29 cellular contexts compared by ENCODE assay signal in the genomic region with DNA sequence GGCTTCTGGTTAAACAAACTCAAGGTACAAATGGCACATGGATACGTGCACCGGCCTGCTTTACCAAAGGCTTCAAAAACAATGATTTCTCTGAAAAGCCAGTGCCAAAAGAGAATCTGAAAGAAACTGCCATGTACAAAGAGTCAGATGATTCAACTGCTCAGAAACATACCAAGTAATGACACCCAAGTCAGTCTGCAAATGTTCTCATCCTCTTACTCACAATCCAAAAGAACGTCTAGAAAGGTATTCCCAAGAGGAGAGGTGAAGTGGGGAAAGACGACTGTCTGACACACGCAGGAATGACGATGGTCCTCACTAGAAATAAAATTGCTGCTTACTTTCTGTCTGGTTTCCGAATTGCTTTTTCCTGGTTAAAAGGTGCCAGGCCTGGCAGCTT. TPM values are rescaled to one million over a fixed set of nuclear protein-coding genes. Genes with fewer than 3 reads are reported as not detected.
DNase-seq lines count a peak whose midpoint lies in the region; ATAC-seq, FAIRE-seq and TF ChIP-seq lines count a peak whose summit lies in the region.
"Had no signal": no experiment of that assay in that cellular context is flagged by ENCODE, and none has a peak within 500 bp of the region (broad histone marks: within the 10 kb centered on the region; RNA-seq: fewer than 3 reads in every experiment).

No MANE protein-coding gene starts in this region.

- TF ChIP-seq CTCF in OCI-LY1 (IDR thresholded peaks at IDR 0.05; ENCODE audit: low read length) (no peak), bronchial epithelial cell (IDR thresholded peaks at IDR 0.05; ENCODE audit: insufficient read depth, low read length, severe bottlenecking) (no peak), smooth muscle cell (IDR thresholded peaks at IDR 0.05; ENCODE audit: borderline replicate concordance, insufficient read depth, poor library complexity, severe bottlenecking) (no peak)

- FAIRE-seq in bronchial epithelial cell (lab: Jason Lieb, UNC), result no peak
- FAIRE-seq: GM12878 had no signal

- H2AFZ ChIP-seq in OCI-LY1 (ENCODE audit: low read length) (no peak overlapping the region), smooth muscle cell (ENCODE audit: low read depth) (no peak overlapping the region)
- H2AFZ ChIP-seq: PC-9 had no signal

- DNase-seq in activated naive CD4-positive, alpha-beta T cell treated with Interleukin-2 at 50 U/mL for 16 hours, result no peak
- DNase-seq in bronchial epithelial cell (ENCODE audit: low read depth) (peak; percentile 16), smooth muscle cell (lab: John Stamatoyannopoulos, UW; ENCODE audit: unreplicated experiment) (no peak), right cardiac atrium (no peak)
- DNase-seq: activated CD4-positive, CD25-positive, alpha-beta regulatory T cell treated with anti-CD3 and anti-CD28 coated beads, Interleukin-2, amount 50 U/mL, for 72 hours; activated CD8-positive, alpha-beta memory T cell treated with anti-CD3 and anti-CD28 coated beads, Interleukin-2, amount 10 ng/mL, durations not matched to agents 7 days and 5 days; body of pancreas; COR-L47; dorsolateral prefrontal cortex; HCEC 1CT; hippocampal formation; left cardiac atrium; NCI-H1436; NCI-H2081 treated with DMSO at 0.1 percent for 48 hours; NCI-H2227 treated with DMSO at 0.1 percent for 48 hours; NCI-H526; PC-9; psoas muscle; SHP77; stimulated activated naive CD4-positive, alpha-beta T cell; T-helper 2 cell; upper lobe of left lung had no signal

- no peaks in the 10 kb centered on the region for H3K9me2 ChIP-seq in OCI-LY1 (ENCODE audit: low read depth, low read length)

- H3K4me3 ChIP-seq in OCI-LY1 (ENCODE audit: low read depth, low read length, poor library complexity, severe bottlenecking) (no peak overlapping the region), bronchial epithelial cell (ENCODE audit: low read depth, low read length) (no peak overlapping the region), smooth muscle cell (no peak overlapping the region), right cardiac atrium (ENCODE audit: low read length) (no peak overlapping the region)
- H3K4me3 ChIP-seq: body of pancreas, dorsolateral prefrontal cortex, GM12878, lung, PC-9, psoas muscle, suprapubic skin, upper lobe of left lung had no signal

- H4K20me1 ChIP-seq in OCI-LY1 (ENCODE audit: insufficient read depth, low read length) (no peaks in the 10 kb centered on the region), smooth muscle cell (ENCODE audit: low read depth) (no peaks in the 10 kb centered on the region)

- H3K36me3 ChIP-seq in OCI-LY1 (ENCODE audit: insufficient read depth, low read length) (peaks cover 68% of the 10 kb centered on the region), bronchial epithelial cell (ENCODE audit: control insufficient read depth, insufficient read depth, low read length) (no peaks in the 10 kb centered on the region), smooth muscle cell (ENCODE audit: low read depth) (no peaks in the 10 kb centered on the region)
- H3K36me3 ChIP-seq: suprapubic skin, upper lobe of left lung had no signal

- H3K4me2 ChIP-seq in OCI-LY1 (ENCODE audit: low read length) (no peak overlapping the region), smooth muscle cell (peak overlapping the region; percentile 4)
- H3K4me2 ChIP-seq: PC-9 had no signal

- H3K27me3 Mint-ChIP-seq in activated naive CD4-positive, alpha-beta T cell treated with anti-CD3 and anti-CD28 coated beads, Interleukin-2, amount 50 U/mL, for 24 hours, result no peaks in the 10 kb centered on the region
- H3K27me3 Mint-ChIP-seq: activated CD8-positive, alpha-beta memory T cell treated with anti-CD3 and anti-CD28 coated beads, Interleukin-2, amount 10 ng/mL, durations not matched to agents 7 days and 5 days had no signal

- H3K9me3 Mint-ChIP-seq in activated naive CD4-positive, alpha-beta T cell treated with anti-CD3 and anti-CD28 coated beads, Interleukin-2, amount 50 U/mL, for 24 hours, result no peaks in the 10 kb centered on the region
- H3K9me3 Mint-ChIP-seq: nephron had no signal

- intact Hi-C loops in right cardiac atrium (cut with DNase I), result no loop called here

- peaks cover 90% of the 10 kb centered on the region for H3K4me1 Mint-ChIP-seq in activated naive CD4-positive, alpha-beta T cell treated with anti-CD3 and anti-CD28 coated beads, Interleukin-2, amount 50 U/mL, for 24 hours

- H3K4me3 Mint-ChIP-seq in activated naive CD4-positive, alpha-beta T cell treated with anti-CD3 and anti-CD28 coated beads, Interleukin-2, amount 50 U/mL, for 24 hours, result no peak overlapping the region
- H3K4me3 Mint-ChIP-seq: activated CD8-positive, alpha-beta memory T cell treated with anti-CD3 and anti-CD28 coated beads, Interleukin-2, amount 10 ng/mL, durations not matched to agents 7 days and 5 days; nephron had no signal

- H3K27me3 ChIP-seq in OCI-LY1 (ENCODE audit: insufficient read depth, low read length) (no peaks in the 10 kb centered on the region), bronchial epithelial cell (ENCODE audit: control insufficient read depth, insufficient read depth, low read length) (peaks cover 6% of the 10 kb centered on the region), smooth muscle cell (ENCODE audit: low read depth) (no peaks in the 10 kb centered on the region), right cardiac atrium (ENCODE audit: control insufficient read depth, insufficient read depth) (no peaks in the 10 kb centered on the region)
- H3K27me3 ChIP-seq: body of pancreas, suprapubic skin, upper lobe of left lung had no signal

- no peak overlapping the region for H3K9ac ChIP-seq in OCI-LY1 (ENCODE audit: low read length)
- H3K9ac ChIP-seq in smooth muscle cell (ENCODE audit: low read depth), result peak overlapping the region; percentile 29

- H3K79me2 ChIP-seq in OCI-LY1 (ENCODE audit: insufficient read depth, low read length) (no peaks in the 10 kb centered on the region), smooth muscle cell (ENCODE audit: low read depth) (no peaks in the 10 kb centered on the region)

- 79% methylated on average over 7 of the region's 7 CpGs for WGBS in smooth muscle cell (ENCODE audit: low lambda C conversion rate)
- WGBS in right cardiac atrium, result 94% methylated on average over 7 of the region's 7 CpGs

- no peak for ATAC-seq in GM21786 (IDR thresholded peaks at IDR 0.05; ENCODE audit: unreplicated experiment)
- no peak for ATAC-seq in right cardiac atrium
- ATAC-seq: activated CD8-positive, alpha-beta memory T cell treated with anti-CD3 and anti-CD28 coated beads, Interleukin-2, amount 10 ng/mL, durations not matched to agents 7 days and 5 days; body of pancreas; GM12878; left cardiac atrium; psoas muscle had no signal

- peak overlapping the region; percentile 17 for H3K27ac Mint-ChIP-seq in activated naive CD4-positive, alpha-beta T cell treated with anti-CD3 and anti-CD28 coated beads, Interleukin-2, amount 50 U/mL, for 24 hours
- H3K27ac Mint-ChIP-seq: activated CD8-positive, alpha-beta memory T cell treated with anti-CD3 and anti-CD28 coated beads, Interleukin-2, amount 10 ng/mL, durations not matched to agents 7 days and 5 days; nephron had no signal

- H3K4me1 ChIP-seq in OCI-LY1 (ENCODE audit: insufficient read depth, low read length, severe bottlenecking) (peaks cover 64% of the 10 kb centered on the region), smooth muscle cell (ENCODE audit: low read depth) (peaks cover 14% of the 10 kb centered on the region), right cardiac atrium (ENCODE audit: control insufficient read depth, insufficient read depth, low read length) (peaks cover 12% of the 10 kb centered on the region)
- H3K4me1 ChIP-seq: psoas muscle had no signal

- H3K9me3 ChIP-seq in OCI-LY1 (ENCODE audit: low read length), result no peaks in the 10 kb centered on the region
- no peaks in the 10 kb centered on the region for H3K9me3 ChIP-seq in smooth muscle cell (replicated peaks; ENCODE audit: low read depth)
- H3K9me3 ChIP-seq in right cardiac atrium (ENCODE audit: control insufficient read depth, low read length), result no peaks in the 10 kb centered on the region
- H3K9me3 ChIP-seq: body of pancreas, psoas muscle, suprapubic skin, upper lobe of left lung had no signal

- peak overlapping the region; percentile 50 for H3K27ac ChIP-seq in OCI-LY1 (ENCODE audit: low read depth, low read length, poor library complexity, severe bottlenecking)
- H3K27ac ChIP-seq in smooth muscle cell (ENCODE audit: low read depth), result peak overlapping the region; percentile 99
- no peak overlapping the region for H3K27ac ChIP-seq in right cardiac atrium (ENCODE audit: low read length)
- H3K27ac ChIP-seq: body of pancreas, dorsolateral prefrontal cortex, PC-9, psoas muscle, suprapubic skin, upper lobe of left lung had no signal

- H3K36me3 Mint-ChIP-seq in activated naive CD4-positive, alpha-beta T cell treated with anti-CD3 and anti-CD28 coated beads, Interleukin-2, amount 50 U/mL, for 24 hours, result peaks cover 18% of the 10 kb centered on the region

- H3F3A ChIP-seq in OCI-LY1 (ENCODE audit: insufficient read depth, low read length), result no peaks in the 10 kb centered on the region
- H3F3A ChIP-seq in smooth muscle cell (ENCODE audit: low read depth), result peaks cover 25% of the 10 kb centered on the region

RNA-seq across cellular contexts. Expression of gene NFATC2, which starts 52.9 kb away (rescaled TPM):
- total RNA-seq in bronchial epithelial cell, result under 0.01 TPM in 1 of 2 replicates, not detected in the other
- total RNA-seq in smooth muscle cell, result 4.1 and 8.4 TPM in 2 replicates
- 5.5 and 5.8 TPM in 2 replicates for polyA plus RNA-seq in smooth muscle cell
- 10 to 100 TPM in 1 of 4 donors, 1 to 10 TPM in 3; 6.8 to 13.3 (median 8.3) TPM for total RNA-seq in right cardiac atrium
- 2.8 TPM for polyA plus RNA-seq in right cardiac atrium
